2 cellular contexts compared by ENCODE assay signal in the genomic region with DNA sequence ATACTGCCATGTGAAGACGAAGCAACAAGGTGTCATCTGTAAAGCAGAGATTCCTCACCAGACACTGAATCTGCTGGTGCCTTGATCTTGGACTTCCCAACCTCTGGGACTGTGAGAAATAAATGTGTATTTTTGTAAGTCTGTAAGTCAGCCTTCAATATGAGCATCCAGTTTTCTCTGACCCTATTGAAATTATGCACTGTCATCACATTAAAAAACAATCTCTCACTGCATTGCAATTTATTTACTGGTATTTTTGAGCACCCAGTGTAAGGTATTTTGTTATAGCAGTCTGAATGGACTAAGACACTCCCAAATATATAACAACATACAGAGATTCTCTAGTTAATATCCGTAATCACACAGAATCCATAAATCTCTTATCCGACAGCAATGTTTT.
TF ChIP-seq lines count a peak whose summit lies in the region.

No MANE protein-coding gene starts in this region.

TF ChIP-seq in HepG2, 621 proteins besides CTCF, POLR2A, EP300 and RAD21:
- TF ChIP-seq PHB2 (IDR thresholded peaks at IDR 0.05; ENCODE audit: partially characterized antibody) (no peak), MAFK (conservative IDR thresholded peaks at IDR 0.05 in 1 of 2, IDR thresholded peaks at IDR 0.05 in 1 of 2; ENCODE audit: low read length in 2 of 2) (peak; percentile 68 to 88), MAFF (IDR thresholded peaks at IDR 0.05; ENCODE audit: low read depth, low read length) (peak; percentile 79), ZFYVE20 (CRISPR knock-in tag; IDR thresholded peaks at IDR 0.05; ENCODE audit: borderline replicate concordance, low read depth) (no peak), SETDB1 (CRISPR knock-in tag; IDR thresholded peaks at IDR 0.05; ENCODE audit: borderline replicate concordance) (no peak)
- TF ChIP-seq, protein P1, sequence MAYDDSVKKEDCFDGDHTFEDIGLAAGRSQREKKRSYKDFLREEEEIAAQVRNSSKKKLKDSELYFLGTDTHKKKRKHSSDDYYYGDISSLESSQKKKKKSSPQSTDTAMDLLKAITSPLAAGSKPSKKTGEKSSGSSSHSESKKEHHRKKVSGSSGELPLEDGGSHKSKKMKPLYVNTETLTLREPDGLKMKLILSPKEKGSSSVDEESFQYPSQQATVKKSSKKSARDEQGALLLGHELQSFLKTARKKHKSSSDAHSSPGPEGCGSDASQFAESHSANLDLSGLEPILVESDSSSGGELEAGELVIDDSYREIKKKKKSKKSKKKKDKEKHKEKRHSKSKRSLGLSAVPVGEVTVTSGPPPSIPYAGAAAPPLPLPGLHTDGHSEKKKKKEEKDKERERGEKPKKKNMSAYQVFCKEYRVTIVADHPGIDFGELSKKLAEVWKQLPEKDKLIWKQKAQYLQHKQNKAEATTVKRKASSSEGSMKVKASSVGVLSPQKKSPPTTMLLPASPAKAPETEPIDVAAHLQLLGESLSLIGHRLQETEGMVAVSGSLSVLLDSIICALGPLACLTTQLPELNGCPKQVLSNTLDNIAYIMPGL (CRISPR knock-in tag; IDR thresholded peaks at IDR 0.05; ENCODE audit: borderline replicate concordance in 1 of 2, low read depth in 1 of 2) = no peak

TF ChIP-seq in H1, 55 proteins besides CTCF, POLR2A, EP300 and RAD21:
- TF ChIP-seq MAFK (IDR thresholded peaks at IDR 0.05; ENCODE audit: low read depth, low read length) (peak; percentile 5; the same call in 1 of the 2 replicates), SAP30 (IDR thresholded peaks at IDR 0.05; ENCODE audit: insufficient read depth, insufficient replicate concordance, low read length) (no peak), BRCA1 (IDR thresholded peaks at IDR 0.05; ENCODE audit: low read depth, low read length) (no peak), KDM5A (IDR thresholded peaks at IDR 0.05; ENCODE audit: low read length) (no peak), TAF1 (IDR thresholded peaks at IDR 0.05; ENCODE audit: low read depth, low read length) (no peak), POU5F1 (IDR thresholded peaks at IDR 0.05; ENCODE audit: low read depth, low read length) (no peak)
- TF ChIP-seq, protein P2, sequence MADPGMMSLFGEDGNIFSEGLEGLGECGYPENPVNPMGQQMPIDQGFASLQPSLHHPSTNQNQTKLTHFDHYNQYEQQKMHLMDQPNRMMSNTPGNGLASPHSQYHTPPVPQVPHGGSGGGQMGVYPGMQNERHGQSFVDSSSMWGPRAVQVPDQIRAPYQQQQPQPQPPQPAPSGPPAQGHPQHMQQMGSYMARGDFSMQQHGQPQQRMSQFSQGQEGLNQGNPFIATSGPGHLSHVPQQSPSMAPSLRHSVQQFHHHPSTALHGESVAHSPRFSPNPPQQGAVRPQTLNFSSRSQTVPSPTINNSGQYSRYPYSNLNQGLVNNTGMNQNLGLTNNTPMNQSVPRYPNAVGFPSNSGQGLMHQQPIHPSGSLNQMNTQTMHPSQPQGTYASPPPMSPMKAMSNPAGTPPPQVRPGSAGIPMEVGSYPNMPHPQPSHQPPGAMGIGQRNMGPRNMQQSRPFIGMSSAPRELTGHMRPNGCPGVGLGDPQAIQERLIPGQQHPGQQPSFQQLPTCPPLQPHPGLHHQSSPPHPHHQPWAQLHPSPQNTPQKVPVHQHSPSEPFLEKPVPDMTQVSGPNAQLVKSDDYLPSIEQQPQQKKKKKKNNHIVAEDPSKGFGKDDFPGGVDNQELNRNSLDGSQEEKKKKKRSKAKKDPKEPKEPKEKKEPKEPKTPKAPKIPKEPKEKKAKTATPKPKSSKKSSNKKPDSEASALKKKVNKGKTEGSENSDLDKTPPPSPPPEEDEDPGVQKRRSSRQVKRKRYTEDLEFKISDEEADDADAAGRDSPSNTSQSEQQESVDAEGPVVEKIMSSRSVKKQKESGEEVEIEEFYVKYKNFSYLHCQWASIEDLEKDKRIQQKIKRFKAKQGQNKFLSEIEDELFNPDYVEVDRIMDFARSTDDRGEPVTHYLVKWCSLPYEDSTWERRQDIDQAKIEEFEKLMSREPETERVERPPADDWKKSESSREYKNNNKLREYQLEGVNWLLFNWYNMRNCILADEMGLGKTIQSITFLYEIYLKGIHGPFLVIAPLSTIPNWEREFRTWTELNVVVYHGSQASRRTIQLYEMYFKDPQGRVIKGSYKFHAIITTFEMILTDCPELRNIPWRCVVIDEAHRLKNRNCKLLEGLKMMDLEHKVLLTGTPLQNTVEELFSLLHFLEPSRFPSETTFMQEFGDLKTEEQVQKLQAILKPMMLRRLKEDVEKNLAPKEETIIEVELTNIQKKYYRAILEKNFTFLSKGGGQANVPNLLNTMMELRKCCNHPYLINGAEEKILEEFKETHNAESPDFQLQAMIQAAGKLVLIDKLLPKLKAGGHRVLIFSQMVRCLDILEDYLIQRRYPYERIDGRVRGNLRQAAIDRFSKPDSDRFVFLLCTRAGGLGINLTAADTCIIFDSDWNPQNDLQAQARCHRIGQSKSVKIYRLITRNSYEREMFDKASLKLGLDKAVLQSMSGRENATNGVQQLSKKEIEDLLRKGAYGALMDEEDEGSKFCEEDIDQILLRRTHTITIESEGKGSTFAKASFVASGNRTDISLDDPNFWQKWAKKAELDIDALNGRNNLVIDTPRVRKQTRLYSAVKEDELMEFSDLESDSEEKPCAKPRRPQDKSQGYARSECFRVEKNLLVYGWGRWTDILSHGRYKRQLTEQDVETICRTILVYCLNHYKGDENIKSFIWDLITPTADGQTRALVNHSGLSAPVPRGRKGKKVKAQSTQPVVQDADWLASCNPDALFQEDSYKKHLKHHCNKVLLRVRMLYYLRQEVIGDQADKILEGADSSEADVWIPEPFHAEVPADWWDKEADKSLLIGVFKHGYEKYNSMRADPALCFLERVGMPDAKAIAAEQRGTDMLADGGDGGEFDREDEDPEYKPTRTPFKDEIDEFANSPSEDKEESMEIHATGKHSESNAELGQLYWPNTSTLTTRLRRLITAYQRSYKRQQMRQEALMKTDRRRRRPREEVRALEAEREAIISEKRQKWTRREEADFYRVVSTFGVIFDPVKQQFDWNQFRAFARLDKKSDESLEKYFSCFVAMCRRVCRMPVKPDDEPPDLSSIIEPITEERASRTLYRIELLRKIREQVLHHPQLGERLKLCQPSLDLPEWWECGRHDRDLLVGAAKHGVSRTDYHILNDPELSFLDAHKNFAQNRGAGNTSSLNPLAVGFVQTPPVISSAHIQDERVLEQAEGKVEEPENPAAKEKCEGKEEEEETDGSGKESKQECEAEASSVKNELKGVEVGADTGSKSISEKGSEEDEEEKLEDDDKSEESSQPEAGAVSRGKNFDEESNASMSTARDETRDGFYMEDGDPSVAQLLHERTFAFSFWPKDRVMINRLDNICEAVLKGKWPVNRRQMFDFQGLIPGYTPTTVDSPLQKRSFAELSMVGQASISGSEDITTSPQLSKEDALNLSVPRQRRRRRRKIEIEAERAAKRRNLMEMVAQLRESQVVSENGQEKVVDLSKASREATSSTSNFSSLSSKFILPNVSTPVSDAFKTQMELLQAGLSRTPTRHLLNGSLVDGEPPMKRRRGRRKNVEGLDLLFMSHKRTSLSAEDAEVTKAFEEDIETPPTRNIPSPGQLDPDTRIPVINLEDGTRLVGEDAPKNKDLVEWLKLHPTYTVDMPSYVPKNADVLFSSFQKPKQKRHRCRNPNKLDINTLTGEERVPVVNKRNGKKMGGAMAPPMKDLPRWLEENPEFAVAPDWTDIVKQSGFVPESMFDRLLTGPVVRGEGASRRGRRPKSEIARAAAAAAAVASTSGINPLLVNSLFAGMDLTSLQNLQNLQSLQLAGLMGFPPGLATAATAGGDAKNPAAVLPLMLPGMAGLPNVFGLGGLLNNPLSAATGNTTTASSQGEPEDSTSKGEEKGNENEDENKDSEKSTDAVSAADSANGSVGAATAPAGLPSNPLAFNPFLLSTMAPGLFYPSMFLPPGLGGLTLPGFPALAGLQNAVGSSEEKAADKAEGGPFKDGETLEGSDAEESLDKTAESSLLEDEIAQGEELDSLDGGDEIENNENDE (IDR thresholded peaks at IDR 0.05; ENCODE audit: insufficient replicate concordance, low read length) = no peak
